ENCODE assay signal across 8 cellular contexts in genomic region chr5:150742413-150743141, GRCh38. TPM values are rescaled to one million over a fixed set of nuclear protein-coding genes. Genes with fewer than 3 reads are reported as not detected.
DNase-seq lines count a peak whose midpoint lies in the region; ATAC-seq, FAIRE-seq and TF ChIP-seq lines count a peak whose summit lies in the region.
"Not testable (repeated sequence)": the region's sequence is repeated elsewhere in the genome, so short reads cannot be mapped to it uniquely, and the experiment has no call there.

No MANE protein-coding gene starts in this region.

- whole genome bisulfite sequencing in K562 (ENCODE audit: insufficient coverage, low coverage, missing lambda C conversion rate), result 89% methylated on average over 9 of the region's 18 CpGs
- 87% methylated on average over 18 of the region's 18 CpGs for WGBS in right cardiac atrium

- H3K4me3 Mint-ChIP-seq in CD8-positive, alpha-beta T cell, result peak overlapping the region; percentile 16
- peak overlapping the region; percentile 69 for H3K4me3 Mint-ChIP-seq in T-helper 2 cell treated with Interferon-gamma antibody and Interleukin-4, amounts not matched to agents 5 μg/mL and 100 μg/mL, for 36 hours
- H3K4me3 Mint-ChIP-seq in activated CD8-positive, alpha-beta memory T cell treated with anti-CD3 and anti-CD28 coated beads, Interleukin-2, amount 10 ng/mL, durations not matched to agents 7 days and 5 days, result peak overlapping the region; percentile 11
- peak overlapping the region; percentile 79 for H3K4me3 Mint-ChIP-seq in activated naive CD4-positive, alpha-beta T cell treated with anti-CD3 and anti-CD28 coated beads, Interleukin-2, amount 50 U/mL, for 24 hours
- not testable (repeated sequence) for H3K4me3 Mint-ChIP-seq in mesothelial cell of epicardium

- H3K4me1 Mint-ChIP-seq in CD8-positive, alpha-beta T cell (ENCODE audit: low read depth), result peaks cover 70% of the 10 kb centered on the region
- peaks cover 45% of the 10 kb centered on the region for H3K4me1 Mint-ChIP-seq in T-helper 2 cell treated with Interferon-gamma antibody and Interleukin-4, amounts not matched to agents 5 μg/mL and 100 μg/mL, for 36 hours (ENCODE audit: low read depth)
- H3K4me1 Mint-ChIP-seq in activated CD8-positive, alpha-beta memory T cell treated with anti-CD3 and anti-CD28 coated beads, Interleukin-2, amount 10 ng/mL, durations not matched to agents 7 days and 5 days, result peaks cover 49% of the 10 kb centered on the region
- peaks cover 79% of the 10 kb centered on the region for H3K4me1 Mint-ChIP-seq in activated naive CD4-positive, alpha-beta T cell treated with anti-CD3 and anti-CD28 coated beads, Interleukin-2, amount 50 U/mL, for 24 hours
- not testable (repeated sequence) for H3K4me1 Mint-ChIP-seq in mesothelial cell of epicardium

- H3K27me3 ChIP-seq in CD8-positive, alpha-beta T cell (ENCODE audit: insufficient read depth, low read length); K562 (ENCODE audit: control insufficient read depth in 2 of 2, insufficient read depth in 2 of 2, low read length in 2 of 2); right cardiac atrium (ENCODE audit: control insufficient read depth, insufficient read depth): not testable (repeated sequence)

- TF ChIP-seq CTCF in CD8-positive, alpha-beta T cell (IDR thresholded peaks at IDR 0.05); K562 (IDR thresholded peaks at IDR 0.05 in 2 of 3, conservative IDR thresholded peaks at IDR 0.05 in 1 of 3; ENCODE audit: insufficient read depth in 2 of 3, low read depth in 1 of 3, low read length in 3 of 3); mesothelial cell of epicardium (IDR thresholded peaks at IDR 0.05; ENCODE audit: unreplicated experiment): not testable (repeated sequence)

- H3K79me2 ChIP-seq in K562 (ENCODE audit: control insufficient read depth, insufficient read depth, low read length), result peaks cover 33% of the 10 kb centered on the region

- not testable (repeated sequence) for BruUV-seq in K562 (replicated peaks; lab: Mats Ljungman, UMichigan)

- not testable (repeated sequence) for TF ChIP-seq RAD21 in K562 (CRISPR knock-in tag; conservative IDR thresholded peaks at IDR 0.05 in 1 of 2, IDR thresholded peaks at IDR 0.05 in 1 of 2)

- not testable (repeated sequence) for H3K9ac ChIP-seq in K562 (ENCODE audit: insufficient read depth in 1 of 2, low read depth in 2 of 2, low read length in 2 of 2)

- CTCF ChIA-PET in CD8-positive, alpha-beta T cell (lab: Charles Lee), result interaction anchor here (1.1 kb wide), 1 partner anchor 42 kb away, joined by 3 read pairs; the partner anchor contains the start of gene RBM22
- CTCF ChIA-PET in activated CD8-positive, alpha-beta memory T cell treated with anti-CD3 and anti-CD28 coated beads, Interleukin-2, amount 10 ng/mL, durations not matched to agents 7 days and 5 days (lab: Charles Lee), result interaction anchor here (1.6 kb wide), 1 partner anchor 42 kb away, joined by 8 read pairs; the partner anchor contains the start of gene RBM22
- CTCF ChIA-PET in K562 (lab: Yijun Ruan, JAX; ENCODE audit: low intra/inter-chr PET ratio), result not testable (repeated sequence)

- not testable (repeated sequence) for DNase-seq in CD8-positive, alpha-beta T cell; T-helper 2 cell treated with Interferon-gamma antibody and Interleukin-4, amounts not matched to agents 5 μg/mL and 100 μg/mL, for 36 hours (ENCODE audit: low spot score); activated CD8-positive, alpha-beta memory T cell treated with anti-CD3 and anti-CD28 coated beads, Interleukin-2, amount 10 ng/mL, durations not matched to agents 7 days and 5 days; K562 (ENCODE audit: extremely low read depth in 1 of 4, low spot score in 3 of 4); right cardiac atrium; mesothelial cell of epicardium (ENCODE audit: low spot score in 2 of 2, unreplicated experiment in 2 of 2); stimulated activated naive CD8-positive, alpha-beta T cell treated with anti-CD3 and anti-CD28 coated beads, Interleukin-15, Interleukin-2, amounts not matched to agents 100 U/mL and 50 U/mL, for 24 hours

- H3K27ac ChIP-seq in CD8-positive, alpha-beta T cell (ENCODE audit: low read depth, low read length); K562 (ENCODE audit: extremely low read depth, low read depth, low read length); right cardiac atrium (ENCODE audit: low read length): not testable (repeated sequence)

- in situ Hi-C loops in K562 (cut with MboI), result not testable (repeated sequence)

- FAIRE-seq in K562 (lab: Jason Lieb, UNC), result not testable (repeated sequence)

- peaks cover 57% of the 10 kb centered on the region for H3K36me3 Mint-ChIP-seq in CD8-positive, alpha-beta T cell
- H3K36me3 Mint-ChIP-seq in T-helper 2 cell treated with Interferon-gamma antibody and Interleukin-4, amounts not matched to agents 5 μg/mL and 100 μg/mL, for 36 hours (ENCODE audit: low read depth), result peaks cover 54% of the 10 kb centered on the region
- H3K36me3 Mint-ChIP-seq in activated CD8-positive, alpha-beta memory T cell treated with anti-CD3 and anti-CD28 coated beads, Interleukin-2, amount 10 ng/mL, durations not matched to agents 7 days and 5 days, result peaks cover 58% of the 10 kb centered on the region
- H3K36me3 Mint-ChIP-seq in activated naive CD4-positive, alpha-beta T cell treated with anti-CD3 and anti-CD28 coated beads, Interleukin-2, amount 50 U/mL, for 24 hours, result peaks cover 34% of the 10 kb centered on the region
- H3K36me3 Mint-ChIP-seq in mesothelial cell of epicardium, result peaks cover 58% of the 10 kb centered on the region

- H3K27ac Mint-ChIP-seq in CD8-positive, alpha-beta T cell, result peak overlapping the region; percentile 71
- peak overlapping the region; percentile 84 for H3K27ac Mint-ChIP-seq in T-helper 2 cell treated with Interferon-gamma antibody and Interleukin-4, amounts not matched to agents 5 μg/mL and 100 μg/mL, for 36 hours
- H3K27ac Mint-ChIP-seq in activated CD8-positive, alpha-beta memory T cell treated with anti-CD3 and anti-CD28 coated beads, Interleukin-2, amount 10 ng/mL, durations not matched to agents 7 days and 5 days, result peak overlapping the region; percentile 61
- H3K27ac Mint-ChIP-seq in activated naive CD4-positive, alpha-beta T cell treated with anti-CD3 and anti-CD28 coated beads, Interleukin-2, amount 50 U/mL, for 24 hours, result peak overlapping the region; percentile 99
- peak overlapping the region; percentile 18 for H3K27ac Mint-ChIP-seq in mesothelial cell of epicardium

- not testable (repeated sequence) for H3K36me3 ChIP-seq in CD8-positive, alpha-beta T cell (ENCODE audit: insufficient read depth, low read length)
- H3K36me3 ChIP-seq in K562 (ENCODE audit: control insufficient read depth, insufficient read depth, low read length), result peaks cover 19% of the 10 kb centered on the region

- not testable (repeated sequence) for H3K9me3 ChIP-seq in CD8-positive, alpha-beta T cell (ENCODE audit: low read length); K562 (replicated peaks; ENCODE audit: control insufficient read depth, insufficient read depth, low read depth, low read length); right cardiac atrium (ENCODE audit: control insufficient read depth, low read length)

- not testable (repeated sequence) for TF ChIP-seq EP300 in K562 (IDR thresholded peaks at IDR 0.05; ENCODE audit: low read length)

- H3K4me3 ChIP-seq in CD8-positive, alpha-beta T cell (ENCODE audit: low read depth, low read length); K562; right cardiac atrium (ENCODE audit: low read length): not testable (repeated sequence)

- not testable (repeated sequence) for H3K9me1 ChIP-seq in K562 (ENCODE audit: control insufficient read depth, insufficient read depth, low read length)

- H4K20me1 ChIP-seq in K562 (replicated peaks; ENCODE audit: control insufficient read depth, insufficient read depth, low read length), result not testable (repeated sequence)

- not testable (repeated sequence) for H3K4me2 ChIP-seq in K562 (ENCODE audit: insufficient read depth, low read length)

- not testable (repeated sequence) for H3K4me1 ChIP-seq in CD8-positive, alpha-beta T cell (ENCODE audit: insufficient read depth, low read length); K562 (replicated peaks in 1 of 2; ENCODE audit: control insufficient read depth in 2 of 2, insufficient read depth in 2 of 2, low read length in 2 of 2); right cardiac atrium (ENCODE audit: control insufficient read depth, insufficient read depth, low read length)

- not testable (repeated sequence) for H3K9me3 Mint-ChIP-seq in CD8-positive, alpha-beta T cell; T-helper 2 cell treated with Interferon-gamma antibody and Interleukin-4, amounts not matched to agents 5 μg/mL and 100 μg/mL, for 36 hours; activated CD8-positive, alpha-beta memory T cell treated with anti-CD3 and anti-CD28 coated beads, Interleukin-2, amount 10 ng/mL, durations not matched to agents 7 days and 5 days (ENCODE audit: low read depth); activated naive CD4-positive, alpha-beta T cell treated with anti-CD3 and anti-CD28 coated beads, Interleukin-2, amount 50 U/mL, for 24 hours
- peaks cover 16% of the 10 kb centered on the region for H3K9me3 Mint-ChIP-seq in mesothelial cell of epicardium

- not testable (repeated sequence) for H3K27me3 Mint-ChIP-seq in CD8-positive, alpha-beta T cell (ENCODE audit: low read depth); T-helper 2 cell treated with Interferon-gamma antibody and Interleukin-4, amounts not matched to agents 5 μg/mL and 100 μg/mL, for 36 hours (ENCODE audit: low read depth); activated CD8-positive, alpha-beta memory T cell treated with anti-CD3 and anti-CD28 coated beads, Interleukin-2, amount 10 ng/mL, durations not matched to agents 7 days and 5 days; activated naive CD4-positive, alpha-beta T cell treated with anti-CD3 and anti-CD28 coated beads, Interleukin-2, amount 50 U/mL, for 24 hours; mesothelial cell of epicardium (ENCODE audit: low read depth)

- not testable (repeated sequence) for ATAC-seq in CD8-positive, alpha-beta T cell; activated CD8-positive, alpha-beta memory T cell treated with anti-CD3 and anti-CD28 coated beads, Interleukin-2, amount 10 ng/mL, durations not matched to agents 7 days and 5 days; K562
- peak; percentile 42 to 64 for ATAC-seq in right cardiac atrium
- peak; percentile 40 for ATAC-seq in stimulated activated naive CD8-positive, alpha-beta T cell treated with anti-CD3 and anti-CD28 coated beads, Interleukin-15, Interleukin-2, amounts not matched to agents 100 U/mL and 50 U/mL, for 24 hours

- intact Hi-C loops in CD8-positive, alpha-beta T cell (cut with DNase I, micrococcal nuclease); K562 (cut with micrococcal nuclease); right cardiac atrium (cut with DNase I): not testable (repeated sequence)

- not testable (repeated sequence) for TF ChIP-seq POLR2A in K562 (conservative IDR thresholded peaks at IDR 0.05)

- H2AFZ ChIP-seq in K562 (ENCODE audit: low read depth, low read length), result not testable (repeated sequence)

- POLR2A ChIA-PET in CD8-positive, alpha-beta T cell (lab: Charles Lee), result not testable (repeated sequence)
- POLR2A ChIA-PET in K562 (lab: Yijun Ruan, JAX), result interaction anchor here (0.6 to 0.7 kb wide), 2 partner anchors 94 to 104 kb away, joined by 3 read pairs; partner anchors contain the start of gene IRGM

RNA-seq across cellular contexts. Expression of gene DCTN4, which starts 16.2 kb away (rescaled TPM):
- 100 to 1,000 TPM; 117 to 121 TPM for total RNA-seq in CD8-positive, alpha-beta T cell
- 10 to 100 TPM; 41.9 to 46.1 TPM for total RNA-seq in activated CD8-positive, alpha-beta memory T cell treated with anti-CD3 and anti-CD28 coated beads, Interleukin-2, amount 10 ng/mL, durations not matched to agents 7 days and 5 days
- 64.1 and 143 TPM in 2 replicates for total RNA-seq in K562 (2011; cell fraction: chromatin; rRNA removed; ENCODE audit: low replicate concordance)
- 28.9 and 49.2 TPM in 2 replicates for total RNA-seq in K562 (2011; cell fraction: nucleolus; rRNA removed)
- 56.8 and 84.8 TPM in 2 replicates for total RNA-seq in K562 (2011; cell fraction: nucleoplasm; rRNA removed)
- total RNA-seq in K562 (2014; rRNA removed) (34.5 and 35.2 TPM in 2 replicates), K562 (2014; rRNA removed; fragmentation: Illumina TruSeq; extraction: Trizol) (51.0 and 56.8 TPM in 2 replicates), K562 (2015; rRNA removed; fragmentation: Illumina TruSeq; extraction: Trizol) (45.4 and 49.9 TPM in 2 replicates), K562 (2021) (57.0 and 64.8 TPM in 2 replicates), right cardiac atrium (10 to 100 TPM; 41.8 to 51.6 (median 47.6) TPM), mesothelial cell of epicardium (75.7 to 82.4 TPM (median 76.1 TPM) in 3 replicates)
- polyA plus RNA-seq in K562 (2011; rRNA removed) (56.8 and 75.0 TPM in 2 replicates), K562 (2014; fragmentation: Illumina TruSeq; extraction: Trizol) (57.0 and 64.9 TPM in 2 replicates), K562 (2014; fragmentation: Nextera tagmentation; extraction: Ambion mirVana) (10 to 100 TPM; 20.4 to 29.6 TPM), K562 (2014; rRNA removed) (36.5 and 39.1 TPM in 2 replicates), right cardiac atrium (22.7 TPM)
- polyA plus RNA-seq in K562 (2011; cell fraction: cytosol; rRNA removed), result 30.5 and 54.8 TPM in 2 replicates
- polyA plus RNA-seq in K562 (2011; cell fraction: nucleus; rRNA removed), result 48.6 and 85.0 TPM in 2 replicates
- 40.1 and 49.3 TPM in 2 replicates for polyA plus RNA-seq in K562 (2012)
- polyA minus RNA-seq in K562 (2011; rRNA and poly(A)+ RNA removed), result 78.1 and 119 TPM in 2 replicates
- polyA minus RNA-seq in K562 (2011; cell fraction: cytosol; rRNA and poly(A)+ RNA removed), result 39.0 and 51.9 TPM in 2 replicates
- polyA minus RNA-seq in K562 (2011; cell fraction: nucleus; rRNA and poly(A)+ RNA removed), result 36.8 and 62.8 TPM in 2 replicates

RNA-seq across cellular contexts. Expression of gene SMIM3, which starts 36.0 kb away (rescaled TPM):
- 1 to 10 TPM; 4.6 to 4.9 TPM for total RNA-seq in CD8-positive, alpha-beta T cell
- 10 to 100 TPM; 22.1 to 37.5 TPM for total RNA-seq in activated CD8-positive, alpha-beta memory T cell treated with anti-CD3 and anti-CD28 coated beads, Interleukin-2, amount 10 ng/mL, durations not matched to agents 7 days and 5 days
- 5.3 and 6.3 TPM in 2 replicates for total RNA-seq in K562 (2011; cell fraction: chromatin; rRNA removed; ENCODE audit: low replicate concordance)
- total RNA-seq in K562 (2011; cell fraction: nucleolus; rRNA removed), result 3.0 and 4.2 TPM in 2 replicates
- 5.6 and 6.4 TPM in 2 replicates for total RNA-seq in K562 (2011; cell fraction: nucleoplasm; rRNA removed)
- 13.6 and 20.2 TPM in 2 replicates for total RNA-seq in K562 (2014; rRNA removed)
- 14.6 and 15.8 TPM in 2 replicates for total RNA-seq in K562 (2014; rRNA removed; fragmentation: Illumina TruSeq; extraction: Trizol)
- 27.7 and 28.5 TPM in 2 replicates for total RNA-seq in K562 (2015; rRNA removed; fragmentation: Illumina TruSeq; extraction: Trizol)
- 13.0 and 13.7 TPM in 2 replicates for total RNA-seq in K562 (2021)
- 13.9 and 29.5 TPM in 2 replicates for polyA plus RNA-seq in K562 (2011; rRNA removed)
- 13.9 and 39.1 TPM in 2 replicates for polyA plus RNA-seq in K562 (2011; cell fraction: cytosol; rRNA removed)
- 7.9 and 20.9 TPM in 2 replicates for polyA plus RNA-seq in K562 (2011; cell fraction: nucleus; rRNA removed)
- 24.7 and 45.6 TPM in 2 replicates for polyA plus RNA-seq in K562 (2012)
- 18.8 and 19.7 TPM in 2 replicates for polyA plus RNA-seq in K562 (2014; fragmentation: Illumina TruSeq; extraction: Trizol)
- polyA plus RNA-seq in K562 (2014; fragmentation: Nextera tagmentation; extraction: Ambion mirVana), result 1 to 10 TPM; 4.1 to 6.7 TPM
- polyA plus RNA-seq in K562 (2014; rRNA removed), result 12.8 and 13.5 TPM in 2 replicates
- polyA minus RNA-seq in K562 (2011; rRNA and poly(A)+ RNA removed), result 5.6 and 14.2 TPM in 2 replicates
- 4.0 and 5.6 TPM in 2 replicates for polyA minus RNA-seq in K562 (2011; cell fraction: cytosol; rRNA and poly(A)+ RNA removed)
- polyA minus RNA-seq in K562 (2011; cell fraction: nucleus; rRNA and poly(A)+ RNA removed), result 2.3 and 5.7 TPM in 2 replicates
- total RNA-seq in right cardiac atrium, result 10 to 100 TPM; 16.3 to 33.5 (median 19.9) TPM
- polyA plus RNA-seq in right cardiac atrium, result 22.9 TPM
- 42.7 to 46.3 TPM (median 45.4 TPM) in 3 replicates for total RNA-seq in mesothelial cell of epicardium

RNA-seq across cellular contexts. Expression of gene RBM22, which starts 41.7 kb away (rescaled TPM):
- total RNA-seq in CD8-positive, alpha-beta T cell, result 100 to 1,000 TPM; 119 to 125 TPM
- 10 to 100 TPM; 63.3 to 78.7 TPM for total RNA-seq in activated CD8-positive, alpha-beta memory T cell treated with anti-CD3 and anti-CD28 coated beads, Interleukin-2, amount 10 ng/mL, durations not matched to agents 7 days and 5 days
- total RNA-seq in K562 (2011; cell fraction: chromatin; rRNA removed; ENCODE audit: low replicate concordance), result 88.0 and 96.4 TPM in 2 replicates
- total RNA-seq in K562 (2011; cell fraction: nucleolus; rRNA removed), result 58.2 and 60.2 TPM in 2 replicates
- total RNA-seq in K562 (2011; cell fraction: nucleoplasm; rRNA removed), result 61.2 and 66.5 TPM in 2 replicates
- total RNA-seq in K562 (2014; rRNA removed), result 31.3 and 41.6 TPM in 2 replicates
- 43.7 and 46.8 TPM in 2 replicates for total RNA-seq in K562 (2014; rRNA removed; fragmentation: Illumina TruSeq; extraction: Trizol)
- total RNA-seq in K562 (2015; rRNA removed; fragmentation: Illumina TruSeq; extraction: Trizol), result 44.8 and 45.1 TPM in 2 replicates
- total RNA-seq in K562 (2021), result 51.3 and 53.5 TPM in 2 replicates
- 69.9 and 77.7 TPM in 2 replicates for polyA plus RNA-seq in K562 (2011; rRNA removed)
- 24.7 and 43.4 TPM in 2 replicates for polyA plus RNA-seq in K562 (2011; cell fraction: cytosol; rRNA removed)
- 77.9 and 106 TPM in 2 replicates for polyA plus RNA-seq in K562 (2011; cell fraction: nucleus; rRNA removed)
- polyA plus RNA-seq in K562 (2012), result 46.4 and 48.3 TPM in 2 replicates
- 73.9 and 82.2 TPM in 2 replicates for polyA plus RNA-seq in K562 (2014; fragmentation: Illumina TruSeq; extraction: Trizol)
- polyA plus RNA-seq in K562 (2014; fragmentation: Nextera tagmentation; extraction: Ambion mirVana), result 10 to 100 TPM; 33.6 to 65.3 TPM
- 37.1 and 38.3 TPM in 2 replicates for polyA plus RNA-seq in K562 (2014; rRNA removed)
- polyA minus RNA-seq in K562 (2011; rRNA and poly(A)+ RNA removed), result 46.0 and 55.8 TPM in 2 replicates
- 23.2 and 30.1 TPM in 2 replicates for polyA minus RNA-seq in K562 (2011; cell fraction: cytosol; rRNA and poly(A)+ RNA removed)
- 30.6 and 46.1 TPM in 2 replicates for polyA minus RNA-seq in K562 (2011; cell fraction: nucleus; rRNA and poly(A)+ RNA removed)
- 10 to 100 TPM; 25.1 to 30.8 (median 26.4) TPM for total RNA-seq in right cardiac atrium
- 19.3 TPM for polyA plus RNA-seq in right cardiac atrium
- 64.3 to 66.8 TPM (median 66.7 TPM) in 3 replicates for total RNA-seq in mesothelial cell of epicardium

Comparison
In these comparisons a context has a peak if more than half of its experiments do, and no peak if none do; other contexts are left out.
1. H3K27ac Mint-ChIP-seq: peak in every context shown above with its lines; median percentile 99 in activated naive CD4-positive, alpha-beta T cell treated with anti-CD3 and anti-CD28 coated beads, Interleukin-2, amount 50 U/mL, for 24 hours; 84 in T-helper 2 cell treated with Interferon-gamma antibody and Interleukin-4, amounts not matched to agents 5 μg/mL and 100 μg/mL, for 36 hours; 71 in CD8-positive, alpha-beta T cell; 61 in activated CD8-positive, alpha-beta memory T cell treated with anti-CD3 and anti-CD28 coated beads, Interleukin-2, amount 10 ng/mL, durations not matched to agents 7 days and 5 days; 18 in mesothelial cell of epicardium.